20 cellular contexts compared by ENCODE assay signal in genomic region chr7:18257711-18258110, GRCh38.
DNase-seq lines count a peak whose midpoint lies in the region; ATAC-seq, FAIRE-seq and TF ChIP-seq lines count a peak whose summit lies in the region.
"Had no signal": no experiment of that assay in that cellular context is flagged by ENCODE, and none has a peak within 500 bp of the region (broad histone marks: within the 10 kb centered on the region; RNA-seq: fewer than 3 reads in every experiment).

No MANE protein-coding gene starts in this region.

- H4K20me1 ChIP-seq in astrocyte (ENCODE audit: insufficient read depth, low read length), result no peaks in the 10 kb centered on the region

- ATAC-seq in foreskin keratinocyte, result peak; percentile 49
- ATAC-seq: left ventricle myocardium superior; naive thymus-derived CD4-positive, alpha-beta T cell; Panc1; psoas muscle had no signal

- H3K36me3 Mint-ChIP-seq in astrocyte (ENCODE audit: low read depth, unreplicated experiment), result no peaks in the 10 kb centered on the region
- no peaks in the 10 kb centered on the region for H3K36me3 Mint-ChIP-seq in glutamatergic neuron (ENCODE audit: unreplicated experiment)

- H3K27me3 Mint-ChIP-seq in astrocyte (ENCODE audit: low read depth, unreplicated experiment) (no peaks in the 10 kb centered on the region), glutamatergic neuron (ENCODE audit: unreplicated experiment) (no peaks in the 10 kb centered on the region)

- H3K9me3 ChIP-seq in astrocyte (ENCODE audit: insufficient read depth, low read depth, low read length) (peaks cover 5% of the 10 kb centered on the region), esophagus muscularis mucosa (peaks cover 0 to 14% (median 11%) of the 10 kb centered on the region in 4 donors)
- H3K9me3 ChIP-seq: uterus had no signal

- H3K4me3 ChIP-seq in astrocyte (ENCODE audit: insufficient read depth, low read depth, low read length) (no peak overlapping the region), esophagus muscularis mucosa (no peak overlapping the region)
- H3K4me3 ChIP-seq: psoas muscle, stomach, uterus had no signal

- H2AFZ ChIP-seq in astrocyte (ENCODE audit: low read depth, low read length), result no peak overlapping the region

- H3K79me2 ChIP-seq in astrocyte (ENCODE audit: insufficient read depth, low read length), result no peaks in the 10 kb centered on the region

- TF ChIP-seq POLR2A in esophagus muscularis mucosa (IDR thresholded peaks at IDR 0.05; ENCODE audit: low read depth), result no peak

- no peaks in the 10 kb centered on the region for H3K27me3 ChIP-seq in astrocyte (ENCODE audit: insufficient read depth, low read length)
- no peaks in the 10 kb centered on the region for H3K27me3 ChIP-seq in foreskin keratinocyte
- no peaks in the 10 kb centered on the region for H3K27me3 ChIP-seq in esophagus muscularis mucosa
- H3K27me3 ChIP-seq: stomach, uterus had no signal

- H3K36me3 ChIP-seq in astrocyte (ENCODE audit: insufficient read depth, low read length) (no peaks in the 10 kb centered on the region), esophagus muscularis mucosa (no peaks in the 10 kb centered on the region)
- H3K36me3 ChIP-seq: stomach, uterus had no signal

- intact Hi-C loops in esophagus muscularis mucosa (cut with DNase I), result no loop called here

- H3K27ac ChIP-seq in astrocyte (ENCODE audit: low read depth, low read length) (no peak overlapping the region), foreskin keratinocyte (no peak overlapping the region), esophagus muscularis mucosa (replicated peaks in 1 of 4) (no peak overlapping the region)
- H3K27ac ChIP-seq: psoas muscle, stomach, VCaP had no signal

- H3K4me1 ChIP-seq in astrocyte (ENCODE audit: insufficient read depth, low read length) (no peaks in the 10 kb centered on the region), foreskin keratinocyte (no peaks in the 10 kb centered on the region), esophagus muscularis mucosa (peaks cover 0 to 7% (median 2%) of the 10 kb centered on the region in 4 donors)
- H3K4me1 ChIP-seq: Caco-2, psoas muscle, stomach had no signal

- TF ChIP-seq EP300 in esophagus muscularis mucosa (IDR thresholded peaks at IDR 0.05), result no peak

- no peak overlapping the region for H3K4me2 ChIP-seq in astrocyte (ENCODE audit: low read length)

- DNase-seq in AG08395 (ENCODE audit: low spot score) (peak; percentile 7), HEK293T (ENCODE audit: extremely low spot score) (peak; percentile 9), astrocyte (ENCODE audit: low read depth) (peak; percentile 22), foreskin keratinocyte (no peak), NCI-H2196 treated with DMSO at 0.1 percent for 48 hours (lab: John Stamatoyannopoulos, UW; ENCODE audit: unreplicated experiment) (no peak), esophagus muscularis mucosa (ENCODE audit: extremely low spot score) (no peak), glutamatergic neuron (no peak), NCI-H187 (lab: John Stamatoyannopoulos, UW) (no peak)
- DNase-seq: aorta; Caco-2; left ventricle myocardium superior; naive thymus-derived CD4-positive, alpha-beta T cell; NCI-H748 treated with DMSO at 0.1 percent for 48 hours; psoas muscle; stomach had no signal

- POLR2A ChIA-PET in HEK293T (lab: Yijun Ruan, JAX), result no interaction called here

- no peaks in the 10 kb centered on the region for H3K4me1 Mint-ChIP-seq in astrocyte (ENCODE audit: low read depth, unreplicated experiment)
- H3K4me1 Mint-ChIP-seq in glutamatergic neuron (ENCODE audit: low read depth, unreplicated experiment), result no peaks in the 10 kb centered on the region
- H3K4me1 Mint-ChIP-seq: naive thymus-derived CD4-positive, alpha-beta T cell had no signal

- H3K9me3 Mint-ChIP-seq in astrocyte (ENCODE audit: unreplicated experiment), result peaks cover 6% of the 10 kb centered on the region
- H3K9me3 Mint-ChIP-seq in glutamatergic neuron (ENCODE audit: unreplicated experiment), result peaks cover 2% of the 10 kb centered on the region

- no peak overlapping the region for H3K9ac ChIP-seq in astrocyte (ENCODE audit: low read length)

- no peak overlapping the region for H3K4me3 Mint-ChIP-seq in astrocyte (ENCODE audit: unreplicated experiment)
- H3K4me3 Mint-ChIP-seq in glutamatergic neuron (ENCODE audit: unreplicated experiment), result no peak overlapping the region
- H3K4me3 Mint-ChIP-seq: naive thymus-derived CD4-positive, alpha-beta T cell had no signal

- H3K27ac Mint-ChIP-seq in astrocyte (ENCODE audit: unreplicated experiment), result no peak overlapping the region
- no peak overlapping the region for H3K27ac Mint-ChIP-seq in glutamatergic neuron (ENCODE audit: unreplicated experiment)
- H3K27ac Mint-ChIP-seq: naive thymus-derived CD4-positive, alpha-beta T cell had no signal

- no peak for FAIRE-seq in astrocyte (lab: Jason Lieb, UNC)
- FAIRE-seq: colon, GM18507 had no signal

- 68% methylated on average over 2 of the region's 2 CpGs for WGBS in esophagus muscularis mucosa

- CTCF ChIA-PET in HEK293T (lab: Yijun Ruan, JAX), result no interaction called here

- TF ChIP-seq CTCF in astrocyte (IDR thresholded peaks at IDR 0.05; ENCODE audit: insufficient read depth, low read depth, low read length), result no peak
- TF ChIP-seq CTCF in foreskin keratinocyte (conservative IDR thresholded peaks at IDR 0.05), result no peak
- no peak for TF ChIP-seq CTCF in esophagus muscularis mucosa (IDR thresholded peaks at IDR 0.05)
- TF ChIP-seq CTCF in glutamatergic neuron (IDR thresholded peaks at IDR 0.05; ENCODE audit: partially characterized antibody, unreplicated experiment), result no peak

TF ChIP-seq in HEK293T, 16 proteins besides CTCF, POLR2A, EP300 and RAD21:
- TF ChIP-seq FOXK2 (IDR thresholded peaks at IDR 0.05) (no peak), FOXA1 (IDR thresholded peaks at IDR 0.05) (no peak), ARNT (IDR thresholded peaks at IDR 0.05) (no peak), ZNF384 (IDR thresholded peaks at IDR 0.05) (no peak), NFRKB (IDR thresholded peaks at IDR 0.05) (no peak), SUZ12 (IDR thresholded peaks at IDR 0.05) (no peak), L3MBTL2 (conservative IDR thresholded peaks at IDR 0.05) (no peak), ELF4 (IDR thresholded peaks at IDR 0.05) (no peak), TARDBP (IDR thresholded peaks at IDR 0.05) (no peak), LEF1 (IDR thresholded peaks at IDR 0.05; ENCODE audit: borderline replicate concordance) (no peak), HDGF (IDR thresholded peaks at IDR 0.05; ENCODE audit: borderline replicate concordance) (no peak), CTBP1 (IDR thresholded peaks at IDR 0.05; ENCODE audit: borderline replicate concordance) (no peak)

Comparison
In these comparisons a context has a peak if more than half of its experiments do, and no peak if none do; other contexts are left out.
1. DNase-seq: peak in AG08395 (single experiment), HEK293T (single experiment) and astrocyte (single experiment); none in foreskin keratinocyte (0 of 2), NCI-H2196 treated with DMSO at 0.1 percent for 48 hours (single experiment), esophagus muscularis mucosa (single experiment), glutamatergic neuron (single experiment) and NCI-H187 (0 of 2).